In genomic region chr1:150574260-150575071, GRCh38 we compare ENCODE assay signal across 9 cellular contexts. TPM values are rescaled to one million over a fixed set of nuclear protein-coding genes. Genes with fewer than 3 reads are reported as not detected.
A peak's percentile ranks its signal among the peaks of the same experiment; 100 is the strongest.
DNase-seq lines count a peak whose midpoint lies in the region; ATAC-seq and TF ChIP-seq lines count a peak whose summit lies in the region.
"Had no signal": no experiment of that assay in that cellular context is flagged by ENCODE, and none has a peak within 500 bp of the region (broad histone marks: within the 10 kb centered on the region; RNA-seq: fewer than 3 reads in every experiment).

No MANE protein-coding gene starts in this region.

- no CpG with 5 or more reads among the region's 6 CpGs for WGBS in neuronal stem cell (ENCODE audit: extremely low coverage in 2 of 2, insufficient read length in 2 of 2, insufficient replicate concordance in 1 of 2), 2 donors

- H3K27ac Mint-ChIP-seq in naive thymus-derived CD4-positive, alpha-beta T cell: peak overlapping the region; percentile 81 to 99 (median 97)

- H3K36me3 Mint-ChIP-seq in naive thymus-derived CD4-positive, alpha-beta T cell: peaks cover 27 to 79% (median 73%) of the 10 kb centered on the region in 5 donors

- intact Hi-C loops in naive thymus-derived CD4-positive, alpha-beta T cell (cut with micrococcal nuclease): loop anchor here in 1 of 2 donors (1.0 kb wide), 1 partner anchor 7 kb away; no protein-coding TSS in a partner anchor

- H4K91ac ChIP-seq in neuronal stem cell (ENCODE audit: low read depth, low read length, poor library complexity): no peak overlapping the region

- H3K4ac ChIP-seq in neuronal stem cell (ENCODE audit: low read length): no peak overlapping the region

- H2BK12ac ChIP-seq in neuronal stem cell (ENCODE audit: low read length): no peak overlapping the region

- H3K36me3 ChIP-seq in KMS-11 (ENCODE audit: insufficient read depth) (peaks cover 61% of the 10 kb centered on the region), neuronal stem cell (replicated peaks in 1 of 2; ENCODE audit: control insufficient read depth in 2 of 2, insufficient read depth in 2 of 2, low read length in 2 of 2) (peaks cover 21 to 87% of the 10 kb centered on the region in 2 donors)
- H3K36me3 ChIP-seq in naive thymus-derived CD4-positive, alpha-beta T cell (ENCODE audit: control insufficient read depth in 2 of 3, insufficient read depth in 3 of 3, low read length in 3 of 3): peaks cover 40 to 63% (median 52%) of the 10 kb centered on the region in 3 experiments

- peaks cover 0 to 7% (median 0%) of the 10 kb centered on the region in 5 donors for H3K27me3 Mint-ChIP-seq in naive thymus-derived CD4-positive, alpha-beta T cell

- peaks cover 49% of the 10 kb centered on the region for H4K20me1 ChIP-seq in KMS-11 (ENCODE audit: insufficient read depth)

- H3K18ac ChIP-seq in neuronal stem cell (ENCODE audit: low read length): no peak overlapping the region

- H3K9me3 ChIP-seq in AG04450 (ENCODE audit: control insufficient read depth, insufficient read depth, low read length) (peaks cover 3% of the 10 kb centered on the region; the same call in 1 of the 2 replicates), neuronal stem cell (replicated peaks in 1 of 2; ENCODE audit: control insufficient read depth in 2 of 2, insufficient read depth in 1 of 2, low read depth in 1 of 2, low read length in 2 of 2) (peaks cover 0 to 2% of the 10 kb centered on the region in 2 donors)
- no peaks in the 10 kb centered on the region for H3K9me3 ChIP-seq in naive thymus-derived CD4-positive, alpha-beta T cell (ENCODE audit: control insufficient read depth in 2 of 3, low read length in 3 of 3)

- POLR2A ChIA-PET in AG04450 (lab: Yijun Ruan, JAX): interaction anchor here (0.7 to 1.2 kb wide), 3 partner anchors 12 to 30 kb away, joined by 3 to 4 read pairs (median 3); no protein-coding TSS in a partner anchor
- POLR2A ChIA-PET in naive thymus-derived CD4-positive, alpha-beta T cell (lab: Charles Lee): interaction anchor here (0.7 to 18.9 kb wide), 8 partner anchors 9 to 687 kb away, joined by 3 to 1237 read pairs (median 6); partner anchors contain the start of genes ENSA and GOLPH3L

- H3K4me2 ChIP-seq in KMS-11: peak overlapping the region; percentile 99
- no peak overlapping the region for H3K4me2 ChIP-seq in neuronal stem cell (ENCODE audit: insufficient read depth, low read length, poor library complexity, severe bottlenecking)

- H2BK15ac ChIP-seq in neuronal stem cell (ENCODE audit: low read length): no peak overlapping the region

- no peak overlapping the region for H2BK5ac ChIP-seq in neuronal stem cell (ENCODE audit: low read length)

- no peak overlapping the region for H2AK5ac ChIP-seq in neuronal stem cell (ENCODE audit: low read depth, low read length)

- peaks cover 2% of the 10 kb centered on the region for H3K79me1 ChIP-seq in neuronal stem cell (ENCODE audit: low read depth, low read length)

- DNase-seq in AG04450 (ENCODE audit: low read depth, low spot score): no peak
- peak; percentile 49 to 68 for DNase-seq in cardiac fibroblast (ENCODE audit: low read depth in 2 of 2)
- DNase-seq in naive thymus-derived CD4-positive, alpha-beta T cell: no peak
- no peak for DNase-seq in SHP77 treated with DMSO at 0.1 percent for 48 hours (lab: John Stamatoyannopoulos, UW)
- DNase-seq in hepatic stellate cell (ENCODE audit: low spot score): no peak
- DNase-seq in neuronal stem cell (ENCODE audit: low spot score): no peak

- H3K9ac ChIP-seq in KMS-11: no peak overlapping the region; the same call in 1 of the 2 replicates
- no peak overlapping the region for H3K9ac ChIP-seq in neuronal stem cell (ENCODE audit: low read depth, low read length, poor library complexity)

- H2BK120ac ChIP-seq in neuronal stem cell (ENCODE audit: low read depth, low read length): no peak overlapping the region

- H4K8ac ChIP-seq in neuronal stem cell (ENCODE audit: low read depth, low read length): no peak overlapping the region

- no peak overlapping the region for H3K14ac ChIP-seq in neuronal stem cell (ENCODE audit: low read length)

- peaks cover 0 to 9% (median 0%) of the 10 kb centered on the region in 11 donors for H3K9me3 Mint-ChIP-seq in naive thymus-derived CD4-positive, alpha-beta T cell

- H2AFZ ChIP-seq in KMS-11 (ENCODE audit: low read depth) (no peak overlapping the region), neuronal stem cell (ENCODE audit: low read length) (no peak overlapping the region)

- H3K4me3 ChIP-seq in AG04450 (ENCODE audit: low read depth, low read length) (peak overlapping the region; percentile 97), KMS-11 (IDR thresholded peaks at IDR 0.05; ENCODE audit: insufficient read depth, low read depth, low read length) (no peak overlapping the region), cardiac fibroblast (replicated peaks in 1 of 2; ENCODE audit: low read depth in 2 of 2, low read length in 2 of 2) (peak overlapping the region; percentile 92 to 99), neuronal stem cell (ENCODE audit: low read length in 2 of 2) (no peak overlapping the region)
- H3K4me3 ChIP-seq in naive thymus-derived CD4-positive, alpha-beta T cell (ENCODE audit: low read length): peak overlapping the region; percentile 95

- H3K27me3 ChIP-seq in AG04450 (ENCODE audit: control insufficient read depth, insufficient read depth, low read length) (no peaks in the 10 kb centered on the region), KMS-11 (ENCODE audit: insufficient read depth, low read depth) (no peaks in the 10 kb centered on the region), neuronal stem cell (ENCODE audit: control insufficient read depth in 3 of 3, insufficient read depth in 3 of 3, low read depth in 1 of 3, low read length in 3 of 3) (no peaks in the 10 kb centered on the region)
- H3K27me3 ChIP-seq in naive thymus-derived CD4-positive, alpha-beta T cell (ENCODE audit: control insufficient read depth in 2 of 2, insufficient read depth in 2 of 2, low read length in 2 of 2): no peaks in the 10 kb centered on the region

- ATAC-seq in naive thymus-derived CD4-positive, alpha-beta T cell: no peak
- no peak for ATAC-seq in HG03159 (IDR thresholded peaks at IDR 0.05; ENCODE audit: unreplicated experiment)

- H3K4me1 Mint-ChIP-seq in naive thymus-derived CD4-positive, alpha-beta T cell: peaks cover 30 to 62% (median 45%) of the 10 kb centered on the region in 7 donors

- TF ChIP-seq CTCF in AG04450 (IDR thresholded peaks at IDR 0.05; ENCODE audit: low read depth, low read length): no peak
- TF ChIP-seq CTCF in KMS-11 (conservative IDR thresholded peaks at IDR 0.05; ENCODE audit: low read depth, low read length): peak; percentile 7; the same call in 1 of the 2 replicates
- TF ChIP-seq CTCF in cardiac fibroblast (IDR thresholded peaks at IDR 0.05; ENCODE audit: low read depth, low read length): no peak

- H3K27ac ChIP-seq in AG04450 (ENCODE audit: low read depth, low read length) (no peak overlapping the region), KMS-11 (peak overlapping the region; percentile 78; the same call in 1 of the 2 replicates), neuronal stem cell (replicated peaks; ENCODE audit: low read length) (no peak overlapping the region)
- peak overlapping the region; percentile 97 for H3K27ac ChIP-seq in naive thymus-derived CD4-positive, alpha-beta T cell (ENCODE audit: low read depth, low read length)

- CTCF ChIA-PET in AG04450 (lab: Charles Lee): interaction anchor here (2.9 to 7.0 kb wide), 2 partner anchors 13 to 46 kb away, joined by 17 to 59 read pairs; no protein-coding TSS in a partner anchor
- CTCF ChIA-PET in naive thymus-derived CD4-positive, alpha-beta T cell (lab: Charles Lee): interaction anchor here (1.7 to 17.1 kb wide), 2 partner anchors 11 to 46 kb away, joined by 4 to 300 read pairs; no protein-coding TSS in a partner anchor

- H3K23ac ChIP-seq in neuronal stem cell (ENCODE audit: low read depth, low read length, poor library complexity): no peak overlapping the region

- H3K4me3 Mint-ChIP-seq in naive thymus-derived CD4-positive, alpha-beta T cell: peak overlapping the region; percentile 92 to 99 (median 95)

- peaks cover 100% of the 10 kb centered on the region for H3K79me2 ChIP-seq in KMS-11 (ENCODE audit: insufficient read depth, low read depth)

- H3K4me1 ChIP-seq in KMS-11 (ENCODE audit: low read depth, poor library complexity, severe bottlenecking): peaks cover 81% of the 10 kb centered on the region
- peaks cover 44 to 58% of the 10 kb centered on the region in 2 donors for H3K4me1 ChIP-seq in naive thymus-derived CD4-positive, alpha-beta T cell (ENCODE audit: control insufficient read depth in 2 of 2, insufficient read depth in 2 of 2, low read length in 2 of 2)
- peaks cover 6 to 22% of the 10 kb centered on the region in 2 donors for H3K4me1 ChIP-seq in neuronal stem cell (ENCODE audit: control insufficient read depth in 2 of 2, insufficient read depth in 1 of 2, low read depth in 1 of 2, low read length in 2 of 2)

RNA-seq across cellular contexts. Expression of gene MCL1, which starts 4.9 kb away (rescaled TPM):
- 107 and 138 TPM in 2 replicates for polyA plus RNA-seq in AG04450 (2011; rRNA removed)
- 160 and 170 TPM in 2 replicates for polyA minus RNA-seq in AG04450 (2011; rRNA and poly(A)+ RNA removed)
- total RNA-seq in naive thymus-derived CD4-positive, alpha-beta T cell: 1,000 to 10,000 TPM in 1 of 5 experiments, 100 to 1,000 TPM in 4; 302 to 1,400 (median 377) TPM
- polyA plus RNA-seq in naive thymus-derived CD4-positive, alpha-beta T cell: 100 to 1,000 TPM; 171 to 172 TPM
- polyA plus RNA-seq in neuronal stem cell (2013, experiment 1 of 2): 117 TPM
- 117 TPM for polyA plus RNA-seq in neuronal stem cell (2013, experiment 2 of 2)

RNA-seq across cellular contexts. Expression of gene ADAMTSL4, which starts 25.3 kb away (rescaled TPM):
- polyA plus RNA-seq in AG04450 (2011; rRNA removed): 4.2 and 4.9 TPM in 2 replicates
- polyA minus RNA-seq in AG04450 (2011; rRNA and poly(A)+ RNA removed): 3.0 and 3.8 TPM in 2 replicates
- total RNA-seq in naive thymus-derived CD4-positive, alpha-beta T cell: 10 to 100 TPM in 1 of 5 experiments, 1 to 10 TPM in 1, under 1 TPM in 3; 0.49 to 27.7 (median 0.79) TPM
- under 1 TPM; 0.14 to 0.25 TPM for polyA plus RNA-seq in naive thymus-derived CD4-positive, alpha-beta T cell
- 0.14 TPM for polyA plus RNA-seq in neuronal stem cell (2013, experiment 1 of 2)
- 0.17 TPM for polyA plus RNA-seq in neuronal stem cell (2013, experiment 2 of 2)

RNA-seq across cellular contexts. Expression of gene ENSA, which starts 54.9 kb away (rescaled TPM):
- polyA plus RNA-seq in AG04450 (2011; rRNA removed): 40.7 and 53.7 TPM in 2 replicates
- 25.8 and 26.7 TPM in 2 replicates for polyA minus RNA-seq in AG04450 (2011; rRNA and poly(A)+ RNA removed)
- total RNA-seq in naive thymus-derived CD4-positive, alpha-beta T cell: 100 to 1,000 TPM in 4 of 5 experiments, 10 to 100 TPM in 1; 97.2 to 178 (median 157) TPM
- polyA plus RNA-seq in naive thymus-derived CD4-positive, alpha-beta T cell: 10 to 100 TPM; 59.4 to 60.0 TPM
- 91.3 TPM for polyA plus RNA-seq in neuronal stem cell (2013, experiment 1 of 2)
- 90.6 TPM for polyA plus RNA-seq in neuronal stem cell (2013, experiment 2 of 2)

RNA-seq across cellular contexts. Expression of gene FALEC, which starts 58.9 kb away (rescaled TPM):
- not detected in 2 replicates for polyA plus RNA-seq in AG04450 (2011; rRNA removed)
- not detected in 2 replicates for polyA minus RNA-seq in AG04450 (2011; rRNA and poly(A)+ RNA removed)
- total RNA-seq in naive thymus-derived CD4-positive, alpha-beta T cell: 1 to 10 TPM in 1 of 5 experiments, under 1 TPM in 1, not detected in 3; 0.44 to 2.5 TPM
- polyA plus RNA-seq in naive thymus-derived CD4-positive, alpha-beta T cell: under 1 TPM in 1 of 2 donors, not detected in 1; 0.76 TPM
- 0.67 TPM for polyA plus RNA-seq in neuronal stem cell (2013, experiment 1 of 2)
- polyA plus RNA-seq in neuronal stem cell (2013, experiment 2 of 2): 1.1 TPM
- total RNA-seq: RPMI7951 had no signal

Comparison
In these comparisons a context has a peak if more than half of its experiments do, and no peak if none do; other contexts are left out.
1. DNase-seq: peak in cardiac fibroblast (2 of 2); none in AG04450 (single experiment), naive thymus-derived CD4-positive, alpha-beta T cell (0 of 9), SHP77 treated with DMSO at 0.1 percent for 48 hours (single experiment), hepatic stellate cell (single experiment) and neuronal stem cell (single experiment).
2. H3K27ac ChIP-seq: peak in KMS-11 (single experiment) and naive thymus-derived CD4-positive, alpha-beta T cell (single experiment); none in AG04450 (single experiment) and neuronal stem cell (single experiment).
3. H3K4me3 ChIP-seq: peak in AG04450 (single experiment), cardiac fibroblast (2 of 2) and naive thymus-derived CD4-positive, alpha-beta T cell (single experiment); none in KMS-11 (single experiment) and neuronal stem cell (0 of 2).